In the genomic region with DNA sequence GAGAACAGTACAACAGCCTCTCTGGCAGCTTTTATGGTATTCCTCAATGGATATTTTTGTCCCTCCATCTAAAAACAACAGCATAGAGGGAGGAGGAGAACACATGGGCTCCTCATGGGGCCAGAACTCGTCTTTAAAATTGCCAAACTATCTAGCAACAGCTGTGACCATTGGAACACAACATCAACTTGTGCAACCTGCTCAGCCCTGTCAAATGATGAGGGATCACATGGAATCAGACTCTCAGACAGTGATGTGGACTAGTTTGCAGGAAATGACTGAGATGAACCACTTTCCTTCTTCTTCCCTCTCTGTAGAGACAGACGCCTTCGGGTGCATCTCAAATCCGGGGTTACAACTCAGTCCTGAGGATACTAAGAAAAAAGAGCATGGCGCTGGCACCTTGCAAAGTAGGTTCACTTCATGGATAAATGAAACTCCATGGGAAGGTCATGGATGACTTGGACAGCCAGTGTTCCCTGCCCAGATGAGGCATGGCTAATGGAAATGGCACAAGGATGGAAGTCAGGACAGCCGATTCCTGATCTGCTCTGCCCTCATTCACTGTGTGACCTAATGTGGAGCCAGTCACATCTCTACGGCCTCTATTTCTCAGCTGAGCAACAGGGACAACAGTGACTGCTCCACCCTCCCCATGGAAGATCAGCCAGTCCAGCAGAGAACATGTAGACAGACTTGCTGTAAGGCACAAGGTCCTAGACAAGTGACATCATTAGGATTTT, we compare ENCODE assay signal across 15 cellular contexts. TPM values are rescaled to one million over a fixed set of nuclear protein-coding genes. Genes with fewer than 3 reads are reported as not detected.
DNase-seq lines count a peak whose midpoint lies in the region; ATAC-seq, FAIRE-seq and TF ChIP-seq lines count a peak whose summit lies in the region.
"Had no signal": no experiment of that assay in that cellular context is flagged by ENCODE, and none has a peak within 500 bp of the region (broad histone marks: within the 10 kb centered on the region; RNA-seq: fewer than 3 reads in every experiment).

No MANE protein-coding gene starts in this region.

- H3K4me3 ChIP-seq in HepG2 (replicated peaks in 1 of 3; ENCODE audit: insufficient read depth in 1 of 3, low read depth in 2 of 3, low read length in 3 of 3) (no peak overlapping the region), right lobe of liver (no peak overlapping the region), esophagus squamous epithelium (no peak overlapping the region), vagina (no peak overlapping the region)

- H3K4me1 ChIP-seq in HepG2 (ENCODE audit: insufficient read depth, low read length) (no peaks in the 10 kb centered on the region), right lobe of liver (no peaks in the 10 kb centered on the region), esophagus squamous epithelium (peaks cover 0 to 12% (median 0%) of the 10 kb centered on the region in 3 donors), vagina (no peaks in the 10 kb centered on the region)

- intact Hi-C loops in HepG2 (cut with micrococcal nuclease; ENCODE audit: unreplicated experiment) = no loop called here
- intact Hi-C loops in right lobe of liver (cut with DNase I) = no loop called here
- intact Hi-C loops in esophagus squamous epithelium (cut with DNase I) = no loop called here
- intact Hi-C loops in vagina (cut with DNase I) = no loop called here

- no peak for TF ChIP-seq RAD21 in HepG2 (CRISPR knock-in tag; IDR thresholded peaks at IDR 0.05)

- H3K27ac ChIP-seq in HepG2 (ENCODE audit: extremely low read length, insufficient read depth, low read length) = no peak overlapping the region
- no peak overlapping the region for H3K27ac ChIP-seq in right lobe of liver
- peak overlapping the region; percentile 40 to 64 (median 50) for H3K27ac ChIP-seq in esophagus squamous epithelium
- H3K27ac ChIP-seq in vagina = peak overlapping the region; percentile 60

- WGBS in HepG2 (ENCODE audit: low lambda C conversion rate) = 97% methylated on average over 7 of the region's 7 CpGs
- 83% methylated on average over 3 of the region's 7 CpGs for WGBS in right lobe of liver (ENCODE audit: insufficient coverage, low coverage, low lambda C conversion rate, missing lambda C conversion rate)
- WGBS in esophagus squamous epithelium, 2 donors = 79 to 89% methylated on average over 6 to 7 of the region's 7 CpGs

- FAIRE-seq in HepG2 (lab: Jason Lieb, UNC) = no peak

- no peak for TF ChIP-seq CTCF in HepG2 (CRISPR knock-in tag; IDR thresholded peaks at IDR 0.05)
- no peak for TF ChIP-seq CTCF in right lobe of liver (IDR thresholded peaks at IDR 0.05)
- TF ChIP-seq CTCF in esophagus squamous epithelium (IDR thresholded peaks at IDR 0.05) = no peak
- no peak for TF ChIP-seq CTCF in vagina (IDR thresholded peaks at IDR 0.05)

- no peak overlapping the region for H2AFZ ChIP-seq in HepG2 (ENCODE audit: low read length)

- CTCF ChIA-PET in HepG2 (lab: Yijun Ruan, JAX; ENCODE audit: low intra/inter-chr PET ratio, low total read pairs) = no interaction called here

- TF ChIP-seq POLR2A in HepG2 (IDR thresholded peaks at IDR 0.05; ENCODE audit: insufficient read depth in 1 of 2, low read depth in 2 of 2, low read length in 2 of 2) (peak in 1 of 2 experiments; percentile 29; a peak in 1 of 4 replicates), right lobe of liver (IDR thresholded peaks at IDR 0.05) (no peak), esophagus squamous epithelium (IDR thresholded peaks at IDR 0.05) (no peak), vagina (IDR thresholded peaks at IDR 0.05) (no peak)

- DNase-seq in HepG2 (ENCODE audit: low spot score) (no peak), right lobe of liver (no peak), esophagus squamous epithelium (lab: John Stamatoyannopoulos, UW) (no peak), myocyte (ENCODE audit: low read depth) (peak; percentile 84), vagina (ENCODE audit: extremely low spot score in 2 of 2) (no peak), HT-29 (ENCODE audit: low spot score) (no peak)
- no peak for DNase-seq in effector CD4-positive, alpha-beta T cell
- DNase-seq: caudate nucleus, endodermal cell, H7, NCI-H1048, SHP77 treated with DMSO at 0.1 percent for 48 hours, substantia nigra, T-helper 2 cell had no signal

- H3K36me3 ChIP-seq in HepG2 (replicated peaks in 1 of 2; ENCODE audit: control insufficient read depth in 1 of 2, insufficient read depth in 2 of 2, low read length in 2 of 2) = peaks cover 10 to 26% of the 10 kb centered on the region in 2 experiments
- H3K36me3 ChIP-seq in right lobe of liver = peaks cover 0 to 9% (median 2%) of the 10 kb centered on the region in 4 donors
- H3K36me3 ChIP-seq in esophagus squamous epithelium = peaks cover 0 to 30% (median 0%) of the 10 kb centered on the region in 3 donors
- peaks cover 0 to 3% of the 10 kb centered on the region in 2 donors for H3K36me3 ChIP-seq in vagina

- H3K9ac ChIP-seq in HepG2 (ENCODE audit: insufficient read depth, low read depth, low read length) = no peak overlapping the region

- H3K9me3 ChIP-seq in HepG2 (ENCODE audit: low read length) = peaks cover 6% of the 10 kb centered on the region
- H3K9me3 ChIP-seq in right lobe of liver = peaks cover 0 to 2% (median 0%) of the 10 kb centered on the region in 4 donors
- H3K9me3 ChIP-seq in esophagus squamous epithelium = peaks cover 0 to 3% (median 0%) of the 10 kb centered on the region in 3 donors
- no peaks in the 10 kb centered on the region for H3K9me3 ChIP-seq in vagina

- in situ Hi-C loops in HepG2 (cut with HindIII; ENCODE audit: extremely low pct_ligation_motif_present, low pct_unique_long_range_greater_than_20kb) = no loop called here

- BruUV-seq in HepG2 (replicated peaks; lab: Mats Ljungman, UMichigan) = no TSS peak

- H3K27me3 ChIP-seq in HepG2 (ENCODE audit: control insufficient read depth in 1 of 2, insufficient read depth in 2 of 2, low read length in 2 of 2) (no peaks in the 10 kb centered on the region), right lobe of liver (no peaks in the 10 kb centered on the region), esophagus squamous epithelium (no peaks in the 10 kb centered on the region), vagina (no peaks in the 10 kb centered on the region)

- no peak for TF ChIP-seq EP300 in HepG2 (IDR thresholded peaks at IDR 0.05; ENCODE audit: low read depth in 2 of 2, low read length in 2 of 2)
- no peak for TF ChIP-seq EP300 in HepG2 (CRISPR knock-in tag; IDR thresholded peaks at IDR 0.05; ENCODE audit: borderline replicate concordance)

- POLR2A ChIA-PET in HepG2 (lab: Yijun Ruan, JAX) = no interaction called here

- ATAC-seq in HepG2 (peak; percentile 27), right lobe of liver (no peak), GM19324 (IDR thresholded peaks at IDR 0.05; ENCODE audit: low FRiP score, unreplicated experiment) (no peak)

- H3K4me2 ChIP-seq in HepG2 (ENCODE audit: low read depth, low read length) = no peak overlapping the region

- no peaks in the 10 kb centered on the region for H3K79me2 ChIP-seq in HepG2 (ENCODE audit: insufficient read depth, low read length)

- H4K20me1 ChIP-seq in HepG2 (ENCODE audit: insufficient read depth, low read length) = no peaks in the 10 kb centered on the region

TF ChIP-seq in HepG2, 621 proteins besides CTCF, POLR2A, EP300 and RAD21:
- TF ChIP-seq NCOA5 (CRISPR knock-in tag; IDR thresholded peaks at IDR 0.05) (no peak), RBM22 (optimal IDR thresholded peaks at IDR 0.05; ENCODE audit: low read length) (peak; percentile 88), POLR2AphosphoS5 (IDR thresholded peaks at IDR 0.05; ENCODE audit: low read depth, low read length) (0 out of 2 replicates have a peak, but pooled peaks have one; percentile 15)
TF ChIP-seq in HepG2: peak in this region for 2.

RNA-seq across cellular contexts. Expression of gene DGKI, which starts 24.6 kb away (rescaled TPM):
- total RNA-seq in HepG2 (2016; rRNA removed; fragmentation: Illumina TruSeq; extraction: Trizol) (0.09 TPM in 1 of 2 replicates, not detected in the other), right lobe of liver (under 1 TPM in 5 of 6 experiments, not detected in 1; 0.05 to 0.35 (median 0.06) TPM), esophagus squamous epithelium (1 to 10 TPM in 2 of 4 donors, under 1 TPM in 1, not detected in 1; 0.44 to 1.1 (median 1.0) TPM), myocyte (2.3 and 7.9 TPM in 2 replicates), vagina (1.2 TPM)
- total RNA-seq in HepG2 (2016; cell fraction: cytosol; rRNA removed; fragmentation: Illumina TruSeq; extraction: Trizol; ENCODE audit: low read depth) = not detected in 2 replicates
- 0.24 TPM in 1 of 2 replicates, not detected in the other for total RNA-seq in HepG2 (2016; cell fraction: insoluble cytoplasmic fraction; rRNA removed; fragmentation: Illumina TruSeq; extraction: Trizol)
- total RNA-seq in HepG2 (2016; cell fraction: membrane; rRNA removed; fragmentation: Illumina TruSeq; extraction: Trizol) = 0.03 TPM in 1 of 2 replicates, not detected in the other
- 0.06 and 0.25 TPM in 2 replicates for total RNA-seq in HepG2 (2016; cell fraction: nucleus; rRNA removed; fragmentation: Illumina TruSeq; extraction: Trizol)
- polyA plus RNA-seq in HepG2 (2011; rRNA removed) = 0.17 TPM in 1 of 2 replicates, not detected in the other
- polyA plus RNA-seq in HepG2 (2011; cell fraction: cytosol; rRNA removed) = not detected in 2 replicates
- 0.19 and 0.29 TPM in 2 replicates for polyA plus RNA-seq in HepG2 (2011; cell fraction: nucleus; rRNA removed)
- 0.11 TPM in 1 of 2 replicates, not detected in the other for polyA plus RNA-seq in HepG2 (2012)
- polyA plus RNA-seq in HepG2 (2016; cell fraction: cytosol; fragmentation: Illumina TruSeq; extraction: Trizol; ENCODE audit: low read depth) = not detected in 2 replicates
- polyA plus RNA-seq in HepG2 (2016; cell fraction: insoluble cytoplasmic fraction; fragmentation: Illumina TruSeq; extraction: Trizol; ENCODE audit: low read depth) = not detected in 2 replicates
- polyA plus RNA-seq in HepG2 (2016; cell fraction: membrane; fragmentation: Illumina TruSeq; extraction: Trizol; ENCODE audit: low read depth) = not detected in 2 replicates
- not detected in 2 replicates for polyA plus RNA-seq in HepG2 (2016; cell fraction: nucleus; fragmentation: Illumina TruSeq; extraction: Trizol; ENCODE audit: insufficient read depth, low read depth)
- not detected in 2 replicates for polyA minus RNA-seq in HepG2 (2011; rRNA and poly(A)+ RNA removed; ENCODE audit: low replicate concordance)
- not detected in 2 replicates for polyA minus RNA-seq in HepG2 (2011; cell fraction: cytosol; rRNA and poly(A)+ RNA removed)
- polyA minus RNA-seq in HepG2 (2011; cell fraction: nucleus; rRNA and poly(A)+ RNA removed) = 1.4 and 1.7 TPM in 2 replicates
- polyA plus RNA-seq in myocyte (2012) = 15.7 TPM
- not detected in 2 replicates for total RNA-seq in HT-29 (2014; rRNA removed; shearing (Covaris generic))

Comparison
In these comparisons a context has a peak if more than half of its experiments do, and no peak if none do; other contexts are left out.
1. H3K27ac ChIP-seq: peak in esophagus squamous epithelium (4 of 4) and vagina (single experiment); none in HepG2 (single experiment) and right lobe of liver (0 of 3).